In the genomic region with DNA sequence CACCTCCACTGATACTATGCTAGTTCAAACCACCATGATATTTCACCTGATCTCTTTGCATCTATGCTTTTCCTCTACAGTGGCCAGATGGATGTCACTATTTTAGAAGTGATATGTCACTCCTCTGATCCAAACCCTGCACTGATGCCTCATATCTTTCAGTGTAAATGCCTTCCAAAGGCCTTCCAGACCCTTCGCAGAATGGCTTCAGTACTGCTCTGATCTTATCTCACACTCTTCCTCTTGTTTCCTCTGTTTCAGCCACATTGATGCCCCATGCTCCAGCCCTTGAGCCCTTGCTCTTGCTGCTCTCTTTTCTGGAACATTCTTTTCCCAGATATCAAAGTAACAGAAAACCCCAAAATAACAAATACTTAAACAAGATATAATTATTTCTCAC, we compare ENCODE assay signal across 28 cellular contexts.
"Had no signal": no experiment of that assay in that cellular context is flagged by ENCODE, and none has a peak within 500 bp of the region (broad histone marks: within the 10 kb centered on the region; RNA-seq: fewer than 3 reads in every experiment).

No MANE protein-coding gene starts in this region.

- H3K27ac ChIP-seq: stomach, suprapubic skin, testis, thoracic aorta, thyroid gland, tibial artery, tibial nerve, transverse colon, upper lobe of left lung, upper lobe of right lung, uterus, vagina had no signal

- H3K4me1 Mint-ChIP-seq: stimulated activated effector memory CD8-positive, alpha-beta T cell treated with anti-CD3 and anti-CD28 coated beads, Interleukin-12 subunit alpha, Interleukin-12 subunit beta, amount 100 ng/mL, for 72 hours; stimulated activated memory B cell treated with anti-CD40 and anti-IgM and Interleukin-4, amounts not matched to agents 10 μg/mL and 1 μg/mL and 100 μg/mL, for 72 hours; stimulated activated naive CD8-positive, alpha-beta T cell treated with anti-CD3 and anti-CD28 coated beads, Interleukin-15, amount 100 ng/mL, for 72 hours had no signal

- DNase-seq: stimulated activated CD4-positive, alpha-beta T cell treated with anti-CD3 and anti-CD28 coated beads, Interleukin-2, amount 100 ng/mL, for 48 hours; stimulated activated CD4-positive, alpha-beta T cell treated with anti-CD3 and anti-CD28 coated beads, Interleukin-4, amount 100 ng/mL, for 1 hour; stimulated activated CD4-positive, alpha-beta T cell treated with anti-CD3 and anti-CD28 coated beads, Interleukin-4, amount 100 ng/mL, for 24 hours; stimulated activated CD4-positive, alpha-beta T cell treated with anti-CD3 and anti-CD28 coated beads, Interleukin-4, amount 100 ng/mL, for 4 hours; stimulated activated CD8-positive, alpha-beta memory T cell treated with anti-CD3 and anti-CD28 coated beads, Interleukin-4, amount 100 ng/mL, for 48 hours; stimulated activated naive CD4-positive, alpha-beta T cell; stimulated activated naive CD4-positive, alpha-beta T cell treated with Interleukin-2 at 50 U/mL for 16 hours; stimulated activated naive CD8-positive, alpha-beta T cell treated with anti-CD3 and anti-CD28 coated beads, Interleukin-15, amount 100 ng/mL, for 72 hours; stimulated activated naive CD8-positive, alpha-beta T cell treated with anti-CD3 and anti-CD28 coated beads, Interleukin-15, Interleukin-2, amounts not matched to agents 100 U/mL and 50 U/mL, for 24 hours; stomach; substantia nigra; testis; thyroid gland; tibial artery; transverse colon; trophoblast cell; upper lobe of left lung; upper lobe of right lung; uterus had no signal

- ATAC-seq: stimulated activated effector memory CD8-positive, alpha-beta T cell treated with anti-CD3 and anti-CD28 coated beads, Interleukin-12 subunit alpha, Interleukin-12 subunit beta, amount 100 ng/mL, for 72 hours; stimulated activated memory B cell treated with anti-CD40 and anti-IgM and Interleukin-4, amounts not matched to agents 10 μg/mL and 1 μg/mL and 100 μg/mL, for 72 hours; stimulated activated naive CD8-positive, alpha-beta T cell treated with anti-CD3 and anti-CD28 coated beads, Interleukin-15, amount 100 ng/mL, for 72 hours; stimulated activated naive CD8-positive, alpha-beta T cell treated with anti-CD3 and anti-CD28 coated beads, Interleukin-15, Interleukin-2, amounts not matched to agents 100 U/mL and 50 U/mL, for 24 hours; upper lobe of right lung had no signal

- FAIRE-seq: urothelium cell line had no signal

- H3K27me3 Mint-ChIP-seq: stimulated activated memory B cell treated with anti-CD40 and anti-IgM and Interleukin-4, amounts not matched to agents 10 μg/mL and 1 μg/mL and 100 μg/mL, for 72 hours; stimulated activated naive CD8-positive, alpha-beta T cell treated with anti-CD3 and anti-CD28 coated beads, Interleukin-15, amount 100 ng/mL, for 72 hours; stimulated activated naive CD8-positive, alpha-beta T cell treated with anti-CD3 and anti-CD28 coated beads, Interleukin-15, Interleukin-2, amounts not matched to agents 100 ng/mL and 50 ng/mL, for 24 hours; type B pancreatic cell had no signal

- H3K9me3 ChIP-seq: stomach, suprapubic skin, testis, thoracic aorta, thyroid gland, tibial nerve, transverse colon, upper lobe of left lung, upper lobe of right lung, uterus, vagina had no signal

- H3K27ac Mint-ChIP-seq: stimulated activated effector memory CD8-positive, alpha-beta T cell treated with anti-CD3 and anti-CD28 coated beads, Interleukin-12 subunit alpha, Interleukin-12 subunit beta, amount 100 ng/mL, for 72 hours; stimulated activated memory B cell treated with anti-CD40 and anti-IgM and Interleukin-4, amounts not matched to agents 10 μg/mL and 1 μg/mL and 100 μg/mL, for 72 hours; stimulated activated naive CD8-positive, alpha-beta T cell treated with anti-CD3 and anti-CD28 coated beads, Interleukin-15, amount 100 ng/mL, for 72 hours; stimulated activated naive CD8-positive, alpha-beta T cell treated with anti-CD3 and anti-CD28 coated beads, Interleukin-15, Interleukin-2, amounts not matched to agents 100 ng/mL and 50 ng/mL, for 24 hours; type B pancreatic cell had no signal

- H3K4me3 ChIP-seq: stomach, suprapubic skin, testis, thoracic aorta, thyroid gland, tibial artery, tibial nerve, transverse colon, upper lobe of left lung, upper lobe of right lung, uterus, vagina had no signal

- H3K27me3 ChIP-seq: stomach, suprapubic skin, testis, thyroid gland, tibial artery, tibial nerve, transverse colon, upper lobe of left lung, upper lobe of right lung, vagina had no signal

- H3K36me3 Mint-ChIP-seq: stimulated activated effector memory CD8-positive, alpha-beta T cell treated with anti-CD3 and anti-CD28 coated beads, Interleukin-12 subunit alpha, Interleukin-12 subunit beta, amount 100 ng/mL, for 72 hours; stimulated activated memory B cell treated with anti-CD40 and anti-IgM and Interleukin-4, amounts not matched to agents 10 μg/mL and 1 μg/mL and 100 μg/mL, for 72 hours; type B pancreatic cell had no signal

- H3K9me3 Mint-ChIP-seq: stimulated activated effector memory CD8-positive, alpha-beta T cell treated with anti-CD3 and anti-CD28 coated beads, Interleukin-12 subunit alpha, Interleukin-12 subunit beta, amount 100 ng/mL, for 72 hours; stimulated activated memory B cell treated with anti-CD40 and anti-IgM and Interleukin-4, amounts not matched to agents 10 μg/mL and 1 μg/mL and 100 μg/mL, for 72 hours; stimulated activated naive CD8-positive, alpha-beta T cell treated with anti-CD3 and anti-CD28 coated beads, Interleukin-15, amount 100 ng/mL, for 72 hours; stimulated activated naive CD8-positive, alpha-beta T cell treated with anti-CD3 and anti-CD28 coated beads, Interleukin-15, Interleukin-2, amounts not matched to agents 100 ng/mL and 50 ng/mL, for 24 hours had no signal

- H3K4me3 Mint-ChIP-seq: stimulated activated effector memory CD8-positive, alpha-beta T cell treated with anti-CD3 and anti-CD28 coated beads, Interleukin-12 subunit alpha, Interleukin-12 subunit beta, amount 100 ng/mL, for 72 hours; stimulated activated memory B cell treated with anti-CD40 and anti-IgM and Interleukin-4, amounts not matched to agents 10 μg/mL and 1 μg/mL and 100 μg/mL, for 72 hours; stimulated activated naive CD8-positive, alpha-beta T cell treated with anti-CD3 and anti-CD28 coated beads, Interleukin-15, amount 100 ng/mL, for 72 hours; stimulated activated naive CD8-positive, alpha-beta T cell treated with anti-CD3 and anti-CD28 coated beads, Interleukin-15, Interleukin-2, amounts not matched to agents 100 ng/mL and 50 ng/mL, for 24 hours; type B pancreatic cell had no signal

- H3K36me3 ChIP-seq: stomach, suprapubic skin, thoracic aorta, thyroid gland, tibial artery, tibial nerve, transverse colon, upper lobe of left lung, upper lobe of right lung, uterus, vagina had no signal

- H3K4me1 ChIP-seq: upper lobe of right lung, uterus had no signal
